16 cellular contexts compared by ENCODE assay signal in the genomic region with DNA sequence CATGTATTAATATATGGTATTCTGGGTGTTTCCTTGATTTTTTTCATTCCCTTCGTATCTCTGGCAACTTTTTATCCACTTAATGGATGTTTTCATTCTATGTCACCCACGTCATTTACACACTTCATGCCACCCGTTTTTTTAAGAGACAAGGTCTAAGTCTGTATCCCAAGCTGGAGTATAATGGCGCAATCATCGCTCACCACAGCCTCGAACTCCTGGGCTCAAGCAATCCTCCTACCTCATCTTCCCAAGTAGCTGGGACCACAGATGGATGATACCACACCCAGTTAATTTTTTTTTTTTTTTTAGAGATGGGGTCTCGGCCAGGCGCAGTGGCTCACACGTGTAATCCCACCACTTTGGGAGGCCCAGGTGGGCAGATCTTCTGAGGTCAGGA. TPM values are rescaled to one million over a fixed set of nuclear protein-coding genes. Genes with fewer than 3 reads are reported as not detected.
DNase-seq lines count a peak whose midpoint lies in the region; ATAC-seq and TF ChIP-seq lines count a peak whose summit lies in the region.
"Had no signal": no experiment of that assay in that cellular context is flagged by ENCODE, and none has a peak within 500 bp of the region (broad histone marks: within the 10 kb centered on the region; RNA-seq: fewer than 3 reads in every experiment).

No MANE protein-coding gene starts in this region.

- H3K9me3 Mint-ChIP-seq in natural killer cell: no peaks in the 10 kb centered on the region
- no peaks in the 10 kb centered on the region for H3K9me3 Mint-ChIP-seq in natural killer cell treated with Interleukin-12 subunit alpha and Interleukin-12 subunit beta and Interleukin-15 and Interleukin-18, amount 100 ng/mL, for 72 hours
- H3K9me3 Mint-ChIP-seq in dendritic cell treated with granulocyte-macrophage colony-stimulating factor and Interleukin-4, amounts not matched to agents 40 ng/mL and 50 ng/mL, for 4 days: no peaks in the 10 kb centered on the region

- H3K36me3 ChIP-seq in WERI-Rb-1: no peaks in the 10 kb centered on the region

- no peak for TF ChIP-seq POLR2A in NB4 (IDR thresholded peaks at IDR 0.05; ENCODE audit: extremely low read depth, insufficient read length)

- H3K4me1 Mint-ChIP-seq in natural killer cell: peaks cover 11 to 32% of the 10 kb centered on the region in 2 donors
- peaks cover 15 to 19% of the 10 kb centered on the region in 2 donors for H3K4me1 Mint-ChIP-seq in natural killer cell treated with Interleukin-12 subunit alpha and Interleukin-12 subunit beta and Interleukin-15 and Interleukin-18, amount 100 ng/mL, for 72 hours (ENCODE audit: low read depth in 2 of 2)
- H3K4me1 Mint-ChIP-seq in dendritic cell treated with granulocyte-macrophage colony-stimulating factor and Interleukin-4, amounts not matched to agents 40 ng/mL and 50 ng/mL, for 4 days (ENCODE audit: low read depth): peaks cover 62% of the 10 kb centered on the region

- H3K27me3 Mint-ChIP-seq in natural killer cell (ENCODE audit: low read depth in 2 of 2): peaks cover 0 to 5% of the 10 kb centered on the region in 2 donors
- H3K27me3 Mint-ChIP-seq in natural killer cell treated with Interleukin-12 subunit alpha and Interleukin-12 subunit beta and Interleukin-15 and Interleukin-18, amount 100 ng/mL, for 72 hours: no peaks in the 10 kb centered on the region
- peaks cover 8% of the 10 kb centered on the region for H3K27me3 Mint-ChIP-seq in dendritic cell treated with granulocyte-macrophage colony-stimulating factor and Interleukin-4, amounts not matched to agents 40 ng/mL and 50 ng/mL, for 4 days

- peak overlapping the region; percentile 21 for H3K4me3 Mint-ChIP-seq in natural killer cell
- no peak overlapping the region for H3K4me3 Mint-ChIP-seq in natural killer cell treated with Interleukin-12 subunit alpha and Interleukin-12 subunit beta and Interleukin-15 and Interleukin-18, amount 100 ng/mL, for 72 hours
- H3K4me3 Mint-ChIP-seq in dendritic cell treated with granulocyte-macrophage colony-stimulating factor and Interleukin-4, amounts not matched to agents 40 ng/mL and 50 ng/mL, for 4 days: no peak overlapping the region

- TF ChIP-seq CTCF in natural killer cell (IDR thresholded peaks at IDR 0.05) (no peak), NB4 (IDR thresholded peaks at IDR 0.05; ENCODE audit: low read depth, low read length) (no peak), WERI-Rb-1 (IDR thresholded peaks at IDR 0.05; ENCODE audit: low read depth, low read length) (no peak)

- H3K4me3 ChIP-seq in NB4 (ENCODE audit: low read depth, low read length): no peak overlapping the region
- no peak overlapping the region for H3K4me3 ChIP-seq in WERI-Rb-1 (ENCODE audit: low read depth, low read length)
- H3K4me3 ChIP-seq: BLaER1 treated with 17β-estradiol and CSF1 and Interleukin-3, amounts not matched to agents 10 nM and 100 nM; GM12878; GM23248 had no signal

- ATAC-seq in natural killer cell: no peak
- no peak for ATAC-seq in natural killer cell treated with Interleukin-12 subunit alpha and Interleukin-12 subunit beta and Interleukin-15 and Interleukin-18, amount 100 ng/mL, for 72 hours
- ATAC-seq: GM12878, HCT116 had no signal

- no peaks in the 10 kb centered on the region for H3K9me3 ChIP-seq in WERI-Rb-1 (ENCODE audit: severe bottlenecking)

- no peak overlapping the region for H3K27ac Mint-ChIP-seq in natural killer cell
- H3K27ac Mint-ChIP-seq in natural killer cell treated with Interleukin-12 subunit alpha and Interleukin-12 subunit beta and Interleukin-15 and Interleukin-18, amount 100 ng/mL, for 72 hours: no peak overlapping the region
- peak overlapping the region; percentile 90 for H3K27ac Mint-ChIP-seq in dendritic cell treated with granulocyte-macrophage colony-stimulating factor and Interleukin-4, amounts not matched to agents 40 ng/mL and 50 ng/mL, for 4 days

- DNase-seq in natural killer cell (no peak), NB4 (ENCODE audit: low read depth) (peak; percentile 50), WERI-Rb-1 (no peak), putamen (ENCODE audit: low spot score) (no peak)
- DNase-seq in natural killer cell treated with Interleukin-12 subunit alpha and Interleukin-12 subunit beta and Interleukin-15 and Interleukin-18, amount 100 ng/mL, for 72 hours (ENCODE audit: low spot score): no peak
- no peak for DNase-seq in stimulated activated CD4-positive, alpha-beta T cell treated with anti-CD3 and anti-CD28 coated beads, Interleukin-1b, Interleukin-23, amount 100 ng/mL, for 48 hours
- DNase-seq: 8988T; AML-193; Calu3; CD4-positive, CD25-positive, alpha-beta regulatory T cell; DMS 273 treated with DMSO at 0.1 percent for 48 hours; GM23248 had no signal

- H3K36me3 Mint-ChIP-seq in natural killer cell: no peaks in the 10 kb centered on the region
- H3K36me3 Mint-ChIP-seq in natural killer cell treated with Interleukin-12 subunit alpha and Interleukin-12 subunit beta and Interleukin-15 and Interleukin-18, amount 100 ng/mL, for 72 hours: peaks cover 2% of the 10 kb centered on the region
- peaks cover 23% of the 10 kb centered on the region for H3K36me3 Mint-ChIP-seq in dendritic cell treated with granulocyte-macrophage colony-stimulating factor and Interleukin-4, amounts not matched to agents 40 ng/mL and 50 ng/mL, for 4 days (ENCODE audit: low read depth)

- no peak overlapping the region for H3K27ac ChIP-seq in WERI-Rb-1
- H3K27ac ChIP-seq: GM23248 had no signal

- intact Hi-C loops in natural killer cell (cut with micrococcal nuclease): no loop called here
- intact Hi-C loops in dendritic cell treated with granulocyte-macrophage colony-stimulating factor and Interleukin-4, amounts not matched to agents 40 ng/mL and 50 ng/mL, for 4 days (cut with micrococcal nuclease): no loop called here

- no peaks in the 10 kb centered on the region for H3K27me3 ChIP-seq in WERI-Rb-1 (ENCODE audit: insufficient read depth, low read depth, severe bottlenecking)

RNA-seq across cellular contexts. Expression of a gene that starts 3.4 kb away (rescaled TPM):
- total RNA-seq in natural killer cell: 100 to 1,000 TPM; 192 to 244 (median 237) TPM
- 100 to 1,000 TPM; 447 to 589 TPM for total RNA-seq in natural killer cell treated with Interleukin-12 subunit alpha and Interleukin-12 subunit beta and Interleukin-15 and Interleukin-18, amount 100 ng/mL, for 72 hours

RNA-seq across cellular contexts. Expression of a gene that starts 5.7 kb away (rescaled TPM):
- total RNA-seq in natural killer cell: 1 to 10 TPM; 5.1 to 8.3 (median 6.8) TPM
- total RNA-seq in natural killer cell treated with Interleukin-12 subunit alpha and Interleukin-12 subunit beta and Interleukin-15 and Interleukin-18, amount 100 ng/mL, for 72 hours: 1 to 10 TPM; 3.2 to 3.6 TPM

RNA-seq across cellular contexts. Expression of a gene that starts 7.1 kb away (rescaled TPM):
- 1 to 10 TPM; 1.9 to 5.5 (median 3.0) TPM for total RNA-seq in natural killer cell
- 1 to 10 TPM; 5.9 to 7.8 TPM for total RNA-seq in natural killer cell treated with Interleukin-12 subunit alpha and Interleukin-12 subunit beta and Interleukin-15 and Interleukin-18, amount 100 ng/mL, for 72 hours

RNA-seq across cellular contexts. Expression of a gene that starts 36.1 kb away (rescaled TPM):
- total RNA-seq in natural killer cell: 1,000 to 10,000 TPM in 2 of 3 donors, 100 to 1,000 TPM in 1; 784 to 1,837 (median 1,121) TPM
- total RNA-seq in natural killer cell treated with Interleukin-12 subunit alpha and Interleukin-12 subunit beta and Interleukin-15 and Interleukin-18, amount 100 ng/mL, for 72 hours: 10 to 100 TPM; 16.3 to 18.0 TPM
